23 cellular contexts compared by ENCODE assay signal in genomic region chr5:33614039-33614438, GRCh38.
"Had no signal": no experiment of that assay in that cellular context is flagged by ENCODE, and none has a peak within 500 bp of the region (broad histone marks: within the 10 kb centered on the region; RNA-seq: fewer than 3 reads in every experiment).

No MANE protein-coding gene starts in this region.

- DNase-seq: Kasumi-1, MV-4-11, NCI-H1048, NCI-H1105, NCI-H1417, NCI-H1436 treated with DMSO at 0.1 percent for 48 hours, NCI-H1694, NCI-H187 treated with DMSO at 0.1 percent for 48 hours, NCI-H2029 treated with DMSO at 0.1 percent for 48 hours, NCI-H2171 treated with DMSO at 0.1 percent for 48 hours, NCI-H345, NCI-H446 treated with DMSO at 0.1 percent for 48 hours, NCI-H510A treated with DMSO at 0.1 percent for 48 hours, NCI-H526, NCI-H82, Right ventricle myocardium superior, RPMI8226, SIG-M5 had no signal

- H3K4me2 ChIP-seq: KMS-11 had no signal

- ATAC-seq: K562 had no signal

- H3K36me3 ChIP-seq: SJSA1 had no signal

- FAIRE-seq: K562, RCC 7860 had no signal

- H3K9me3 ChIP-seq: SJSA1 had no signal

- H3K27me3 ChIP-seq: SJSA1 had no signal

- H3K27ac ChIP-seq: KMS-11, SJSA1, SK-N-MC had no signal

- H3K4me3 ChIP-seq: K562, SJSA1, SK-N-MC had no signal
